32 cellular contexts compared by ENCODE assay signal in genomic region chr10:87757685-87758084, GRCh38.
"Had no signal": no experiment of that assay in that cellular context is flagged by ENCODE, and none has a peak within 500 bp of the region (broad histone marks: within the 10 kb centered on the region; RNA-seq: fewer than 3 reads in every experiment).

No MANE protein-coding gene starts in this region.

- H3K27ac ChIP-seq: adrenal gland, KMS-11, SJSA1 had no signal

- H3K4me3 ChIP-seq: adrenal gland, SJSA1 had no signal

- H3K4me3 Mint-ChIP-seq: activated CD8-positive, alpha-beta T cell treated with anti-CD3 and anti-CD28 coated beads, Interleukin-2, amount 10 ng/mL, durations not matched to agents 7 days and 5 days; activated naive CD8-positive, alpha-beta T cell treated with anti-CD3 and anti-CD28 coated beads, Interleukin-2, amount 10 ng/mL, durations not matched to agents 7 days and 5 days; T-helper 1 cell treated with Interleukin-12 subunit alpha and Interleukin-12 subunit beta and Interleukin-4 antibody, amounts not matched to agents 30 μg/mL and 1 μg/mL, for 36 hours; WTC11 had no signal

- H3K9me3 ChIP-seq: adrenal gland, SJSA1 had no signal

- ATAC-seq: activated CD8-positive, alpha-beta T cell treated with anti-CD3 and anti-CD28 coated beads, Interleukin-2, amount 10 ng/mL, durations not matched to agents 7 days and 5 days; Panc1; SK-N-SH treated with all-trans-retinoic acid at 6 μM for 48 hours; WTC11 had no signal

- H3K27me3 Mint-ChIP-seq: activated naive CD8-positive, alpha-beta T cell treated with anti-CD3 and anti-CD28 coated beads, Interleukin-2, amount 10 ng/mL, durations not matched to agents 7 days and 5 days had no signal

- H3K27ac Mint-ChIP-seq: activated CD8-positive, alpha-beta T cell treated with anti-CD3 and anti-CD28 coated beads, Interleukin-2, amount 10 ng/mL, durations not matched to agents 7 days and 5 days; activated naive CD8-positive, alpha-beta T cell treated with anti-CD3 and anti-CD28 coated beads, Interleukin-2, amount 10 ng/mL, durations not matched to agents 7 days and 5 days; activated T-helper 2 cell treated with anti-CD3 and anti-CD28 coated beads, Interferon-gamma antibody, Interleukin-2, Interleukin-4, amounts not matched to agents 10 μg/mL and 5 μg/mL and 100 μg/mL, durations not matched to agents 14 hours and 24 hours and 36 hours; T-helper 1 cell treated with Interleukin-12 subunit alpha and Interleukin-12 subunit beta and Interleukin-4 antibody, amounts not matched to agents 30 μg/mL and 1 μg/mL, for 36 hours had no signal

- H3K9me3 Mint-ChIP-seq: activated naive CD8-positive, alpha-beta T cell treated with anti-CD3 and anti-CD28 coated beads, Interleukin-2, amount 10 ng/mL, durations not matched to agents 7 days and 5 days; activated T-helper 2 cell treated with anti-CD3 and anti-CD28 coated beads, Interferon-gamma antibody, Interleukin-2, Interleukin-4, amounts not matched to agents 10 μg/mL and 5 μg/mL and 100 μg/mL, durations not matched to agents 14 hours and 24 hours and 36 hours; T-helper 1 cell treated with Interleukin-12 subunit alpha and Interleukin-12 subunit beta and Interleukin-4 antibody, amounts not matched to agents 30 μg/mL and 1 μg/mL, for 36 hours; WTC11 had no signal

- H3K4me1 ChIP-seq: SJSA1 had no signal

- H3K27me3 ChIP-seq: adrenal gland, SJSA1 had no signal

- DNase-seq: activated CD4-positive, alpha-beta T cell treated with anti-CD3 and anti-CD28 coated beads for 48 hours; activated CD4-positive, alpha-beta T cell treated with anti-CD3 and anti-CD28 coated beads, Interleukin-2, amount 50 U/mL, for 4 hours; activated CD4-positive, CD25-positive, alpha-beta regulatory T cell treated with anti-CD3 and anti-CD28 coated beads, Interleukin-2, amount 50 U/mL, for 72 hours; activated CD8-positive, alpha-beta memory T cell treated with anti-CD3 and anti-CD28 coated beads, Interleukin-2, amount 50 U/mL, for 48 hours; activated CD8-positive, alpha-beta T cell treated with anti-CD3 and anti-CD28 coated beads, Interleukin-2, amount 10 ng/mL, durations not matched to agents 7 days and 5 days; activated gamma-delta T cell treated with Interleukin-2 at 50 U/mL for 16 hours; activated naive CD4-positive, alpha-beta T cell treated with anti-CD3 and anti-CD28 coated beads, Interleukin-2, amount 50 U/mL, for 16 hours; activated naive CD8-positive, alpha-beta T cell treated with anti-CD3 and anti-CD28 coated beads, Interleukin-2, amount 10 ng/mL, durations not matched to agents 7 days and 5 days; activated T-cell treated with anti-CD3 and anti-CD28 coated beads, Interleukin-2, amount 50 U/mL, for 48 hours; adrenal gland; anterior cingulate cortex; cerebellar nuclear complex; MM.1S; NCI-H1105; NCI-H1436; NCI-H1694 treated with DMSO at 0.1 percent for 48 hours; NCI-H2029 treated with DMSO at 0.1 percent for 48 hours; NCI-H510A treated with DMSO at 0.1 percent for 48 hours; NCI-H69; NK-92 treated with Interleukin-12 subunit alpha and Interleukin-12 subunit beta, amount 100 ng/mL, for 24 hours; OCI-M1; RPMI8226; SHP77; SW 1271; T-helper 9 cell had no signal
